8 cellular contexts compared by ENCODE assay signal in the genomic region with DNA sequence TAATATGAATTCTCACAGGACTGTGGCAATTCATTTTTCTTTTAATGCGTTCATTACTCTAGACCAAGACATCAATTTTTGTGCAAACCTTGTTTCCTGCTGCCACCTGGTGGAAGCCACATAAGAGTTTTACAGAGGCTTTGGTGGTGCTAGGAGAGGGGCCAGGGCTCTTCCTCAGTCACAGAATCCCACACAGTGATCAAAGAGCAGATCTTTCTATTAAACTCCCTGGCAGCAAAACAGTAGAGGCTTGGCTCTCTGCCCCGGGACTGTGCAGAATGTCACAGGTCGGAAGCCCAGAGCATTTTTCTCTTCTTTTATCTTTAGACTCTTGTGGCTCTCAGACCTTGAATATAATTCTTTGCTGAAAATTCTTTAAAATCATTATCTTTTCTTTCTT.
DNase-seq lines count a peak whose midpoint lies in the region; ATAC-seq, FAIRE-seq and TF ChIP-seq lines count a peak whose summit lies in the region.

No MANE protein-coding gene starts in this region.

- no peak overlapping the region for H3K4me2 ChIP-seq in HepG2 (ENCODE audit: low read depth, low read length)

- H3K9ac ChIP-seq in HepG2 (ENCODE audit: insufficient read depth, low read depth, low read length) = no peak overlapping the region

- H3K9me3 ChIP-seq in HepG2 (ENCODE audit: low read length) (no peaks in the 10 kb centered on the region), vagina (no peaks in the 10 kb centered on the region)

- 1% methylated on average over 3 of the region's 3 CpGs for WGBS in HepG2 (ENCODE audit: low lambda C conversion rate)

- peak; percentile 58 for TF ChIP-seq CTCF in GM12865 (IDR thresholded peaks at IDR 0.05; ENCODE audit: insufficient read depth, low read depth, low read length, missing control alignments)
- TF ChIP-seq CTCF in HL-60 (IDR thresholded peaks at IDR 0.05; ENCODE audit: insufficient read depth, low read length) = peak; percentile 42
- peak; percentile 60 for TF ChIP-seq CTCF in cardiac fibroblast (IDR thresholded peaks at IDR 0.05; ENCODE audit: low read depth, low read length)
- peak; percentile 70 for TF ChIP-seq CTCF in HepG2 (CRISPR knock-in tag; IDR thresholded peaks at IDR 0.05)
- peak in 2 of 3 experiments; percentile 10 to 59 for TF ChIP-seq CTCF in vagina (IDR thresholded peaks at IDR 0.05)

- no peak overlapping the region for H3K27ac ChIP-seq in HL-60 (replicated peaks)
- H3K27ac ChIP-seq in HepG2 (ENCODE audit: extremely low read length, insufficient read depth, low read length) = no peak overlapping the region
- no peak overlapping the region for H3K27ac ChIP-seq in vagina

- POLR2A ChIA-PET in HepG2 (lab: Yijun Ruan, JAX) = no interaction called here

- no peaks in the 10 kb centered on the region for H3K79me2 ChIP-seq in HepG2 (ENCODE audit: insufficient read depth, low read length)

- CTCF ChIA-PET in HepG2 (lab: Yijun Ruan, JAX; ENCODE audit: low intra/inter-chr PET ratio, low total read pairs) = no interaction called here

- FAIRE-seq in HepG2 (lab: Jason Lieb, UNC) = peak; percentile 18

- H3K27me3 ChIP-seq in HL-60 (ENCODE audit: insufficient read depth, poor library complexity, severe bottlenecking) (no peaks in the 10 kb centered on the region), HepG2 (ENCODE audit: control insufficient read depth in 1 of 2, insufficient read depth in 2 of 2, low read length in 2 of 2) (no peaks in the 10 kb centered on the region), vagina (no peaks in the 10 kb centered on the region)

- TF ChIP-seq RAD21 in HepG2 (CRISPR knock-in tag; IDR thresholded peaks at IDR 0.05) = 0 out of 2 replicates have a peak, but pooled peaks have one; percentile 44

- no peaks in the 10 kb centered on the region for H3K36me3 ChIP-seq in HepG2 (replicated peaks in 1 of 2; ENCODE audit: control insufficient read depth in 1 of 2, insufficient read depth in 2 of 2, low read length in 2 of 2)
- H3K36me3 ChIP-seq in vagina = no peaks in the 10 kb centered on the region

- in situ Hi-C loops in ACHN (cut with HindIII; ENCODE audit: low pct_ligation_motif_present, low pct_unique_long_range_greater_than_20kb, low sequenced_read_pairs) (no loop called here), HepG2 (cut with HindIII; ENCODE audit: extremely low pct_ligation_motif_present, low pct_unique_long_range_greater_than_20kb) (no loop called here)

- ATAC-seq in HepG2 = peak; percentile 80
- no peak for ATAC-seq in GM18873 (IDR thresholded peaks at IDR 0.05; ENCODE audit: low FRiP score, unreplicated experiment)

- H3K4me1 ChIP-seq in HepG2 (ENCODE audit: insufficient read depth, low read length) = no peaks in the 10 kb centered on the region
- no peaks in the 10 kb centered on the region for H3K4me1 ChIP-seq in vagina

- no TSS peak for BruUV-seq in HepG2 (replicated peaks; lab: Mats Ljungman, UMichigan)

- H3K4me3 ChIP-seq in GM12865 (ENCODE audit: low read depth, low read length) (no peak overlapping the region), HL-60 (replicated peaks; ENCODE audit: insufficient read depth, low read length) (no peak overlapping the region), cardiac fibroblast (replicated peaks in 1 of 2; ENCODE audit: low read depth in 2 of 2, low read length in 2 of 2) (no peak overlapping the region), HepG2 (replicated peaks in 1 of 3; ENCODE audit: insufficient read depth in 1 of 3, low read depth in 2 of 3, low read length in 3 of 3) (no peak overlapping the region), vagina (no peak overlapping the region)

- no peak for TF ChIP-seq POLR2A in HepG2 (IDR thresholded peaks at IDR 0.05; ENCODE audit: insufficient read depth in 1 of 2, low read depth in 2 of 2, low read length in 2 of 2)
- TF ChIP-seq POLR2A in vagina (IDR thresholded peaks at IDR 0.05) = no peak

- H4K20me1 ChIP-seq in HepG2 (ENCODE audit: insufficient read depth, low read length) = no peaks in the 10 kb centered on the region

- intact Hi-C loops in HepG2 (cut with micrococcal nuclease; ENCODE audit: unreplicated experiment) (no loop called here), vagina (cut with DNase I) (no loop called here)

- H2AFZ ChIP-seq in HepG2 (ENCODE audit: low read length) = no peak overlapping the region

- DNase-seq in ACHN = peak; percentile 65
- peak; percentile 63 for DNase-seq in GM12865 (ENCODE audit: low read depth)
- peak in 1 of 2 experiments; percentile 45 for DNase-seq in HL-60 (ENCODE audit: low read depth in 1 of 2, low spot score in 1 of 2)
- peak; percentile 72 for DNase-seq in NCI-H82 treated with DMSO at 0.1 percent for 48 hours (lab: John Stamatoyannopoulos, UW; ENCODE audit: unreplicated experiment)
- DNase-seq in cardiac fibroblast (ENCODE audit: low read depth in 2 of 2) = peak; percentile 65 to 67
- peak; percentile 27 for DNase-seq in HepG2 (ENCODE audit: low spot score)
- no peak for DNase-seq in vagina (ENCODE audit: extremely low spot score in 2 of 2)

- TF ChIP-seq EP300 in HepG2 (IDR thresholded peaks at IDR 0.05; ENCODE audit: low read depth in 2 of 2, low read length in 2 of 2) (no peak), HepG2 (CRISPR knock-in tag; IDR thresholded peaks at IDR 0.05; ENCODE audit: borderline replicate concordance) (no peak)

TF ChIP-seq in HepG2, 621 proteins besides CTCF, POLR2A, EP300 and RAD21 (continues in another document):
- TF ChIP-seq, protein P1, sequence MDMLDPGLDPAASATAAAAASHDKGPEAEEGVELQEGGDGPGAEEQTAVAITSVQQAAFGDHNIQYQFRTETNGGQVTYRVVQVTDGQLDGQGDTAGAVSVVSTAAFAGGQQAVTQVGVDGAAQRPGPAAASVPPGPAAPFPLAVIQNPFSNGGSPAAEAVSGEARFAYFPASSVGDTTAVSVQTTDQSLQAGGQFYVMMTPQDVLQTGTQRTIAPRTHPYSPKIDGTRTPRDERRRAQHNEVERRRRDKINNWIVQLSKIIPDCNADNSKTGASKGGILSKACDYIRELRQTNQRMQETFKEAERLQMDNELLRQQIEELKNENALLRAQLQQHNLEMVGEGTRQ (IDR thresholded peaks at IDR 0.05; ENCODE audit: low read depth, low read length) = no peak
- TF ChIP-seq, protein P1 (CRISPR knock-in tag; IDR thresholded peaks at IDR 0.05; ENCODE audit: borderline replicate concordance) = no peak
- no peak for TF ChIP-seq ZNF737 (CRISPR knock-in tag; IDR thresholded peaks at IDR 0.05; ENCODE audit: borderline replicate concordance)
- no peak for TF ChIP-seq ZNF674 (CRISPR knock-in tag; IDR thresholded peaks at IDR 0.05; ENCODE audit: low read depth)
- TF ChIP-seq SMC3 (IDR thresholded peaks at IDR 0.05; ENCODE audit: low read length) = peak; percentile 58; the same call in 1 of the 2 replicates
- no peak for TF ChIP-seq ZNF317 (CRISPR knock-in tag; IDR thresholded peaks at IDR 0.05)
- TF ChIP-seq, protein P2, sequence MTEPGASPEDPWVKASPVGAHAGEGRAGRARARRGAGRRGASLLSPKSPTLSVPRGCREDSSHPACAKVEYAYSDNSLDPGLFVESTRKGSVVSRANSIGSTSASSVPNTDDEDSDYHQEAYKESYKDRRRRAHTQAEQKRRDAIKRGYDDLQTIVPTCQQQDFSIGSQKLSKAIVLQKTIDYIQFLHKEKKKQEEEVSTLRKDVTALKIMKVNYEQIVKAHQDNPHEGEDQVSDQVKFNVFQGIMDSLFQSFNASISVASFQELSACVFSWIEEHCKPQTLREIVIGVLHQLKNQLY (CRISPR knock-in tag; IDR thresholded peaks at IDR 0.05) = no peak
- TF ChIP-seq MYC (CRISPR knock-in tag; IDR thresholded peaks at IDR 0.05; ENCODE audit: borderline replicate concordance) = no peak
- TF ChIP-seq ZNF563 (CRISPR knock-in tag; IDR thresholded peaks at IDR 0.05) = no peak
- TF ChIP-seq, protein P3, sequence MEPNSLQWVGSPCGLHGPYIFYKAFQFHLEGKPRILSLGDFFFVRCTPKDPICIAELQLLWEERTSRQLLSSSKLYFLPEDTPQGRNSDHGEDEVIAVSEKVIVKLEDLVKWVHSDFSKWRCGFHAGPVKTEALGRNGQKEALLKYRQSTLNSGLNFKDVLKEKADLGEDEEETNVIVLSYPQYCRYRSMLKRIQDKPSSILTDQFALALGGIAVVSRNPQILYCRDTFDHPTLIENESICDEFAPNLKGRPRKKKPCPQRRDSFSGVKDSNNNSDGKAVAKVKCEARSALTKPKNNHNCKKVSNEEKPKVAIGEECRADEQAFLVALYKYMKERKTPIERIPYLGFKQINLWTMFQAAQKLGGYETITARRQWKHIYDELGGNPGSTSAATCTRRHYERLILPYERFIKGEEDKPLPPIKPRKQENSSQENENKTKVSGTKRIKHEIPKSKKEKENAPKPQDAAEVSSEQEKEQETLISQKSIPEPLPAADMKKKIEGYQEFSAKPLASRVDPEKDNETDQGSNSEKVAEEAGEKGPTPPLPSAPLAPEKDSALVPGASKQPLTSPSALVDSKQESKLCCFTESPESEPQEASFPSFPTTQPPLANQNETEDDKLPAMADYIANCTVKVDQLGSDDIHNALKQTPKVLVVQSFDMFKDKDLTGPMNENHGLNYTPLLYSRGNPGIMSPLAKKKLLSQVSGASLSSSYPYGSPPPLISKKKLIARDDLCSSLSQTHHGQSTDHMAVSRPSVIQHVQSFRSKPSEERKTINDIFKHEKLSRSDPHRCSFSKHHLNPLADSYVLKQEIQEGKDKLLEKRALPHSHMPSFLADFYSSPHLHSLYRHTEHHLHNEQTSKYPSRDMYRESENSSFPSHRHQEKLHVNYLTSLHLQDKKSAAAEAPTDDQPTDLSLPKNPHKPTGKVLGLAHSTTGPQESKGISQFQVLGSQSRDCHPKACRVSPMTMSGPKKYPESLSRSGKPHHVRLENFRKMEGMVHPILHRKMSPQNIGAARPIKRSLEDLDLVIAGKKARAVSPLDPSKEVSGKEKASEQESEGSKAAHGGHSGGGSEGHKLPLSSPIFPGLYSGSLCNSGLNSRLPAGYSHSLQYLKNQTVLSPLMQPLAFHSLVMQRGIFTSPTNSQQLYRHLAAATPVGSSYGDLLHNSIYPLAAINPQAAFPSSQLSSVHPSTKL (CRISPR knock-in tag; IDR thresholded peaks at IDR 0.05) = no peak
- TF ChIP-seq PAWR (CRISPR knock-in tag; IDR thresholded peaks at IDR 0.05; ENCODE audit: borderline replicate concordance) = no peak
- no peak for TF ChIP-seq ZNF878 (CRISPR knock-in tag; IDR thresholded peaks at IDR 0.05)
- peak; percentile 87 for TF ChIP-seq STAG1 (CRISPR knock-in tag; IDR thresholded peaks at IDR 0.05)

Comparison
In these comparisons a context has a peak if more than half of its experiments do, and no peak if none do; other contexts are left out.
1. DNase-seq: peak in ACHN (single experiment), GM12865 (single experiment), NCI-H82 treated with DMSO at 0.1 percent for 48 hours (single experiment), cardiac fibroblast (2 of 2) and HepG2 (single experiment); none in vagina (0 of 2).
2. Peak in every context shown above with its lines, with median percentiles within 50 percentile points of each other: CTCF ChIP-seq.